8 cellular contexts compared by ENCODE assay signal in genomic region chr9:99221266-99221622, GRCh38. TPM values are rescaled to one million over a fixed set of nuclear protein-coding genes. Genes with fewer than 3 reads are reported as not detected.
DNase-seq lines count a peak whose midpoint lies in the region; ATAC-seq and TF ChIP-seq lines count a peak whose summit lies in the region.

No MANE protein-coding gene starts in this region.

- CTCF ChIA-PET in AG04449 (lab: Yijun Ruan, JAX): interaction anchor here (1.3 to 7.6 kb wide), 4 partner anchors 11 to 223 kb away, joined by 3 to 37 read pairs (median 12); no protein-coding TSS in a partner anchor

- H3K36me3 ChIP-seq in adrenal gland (replicated peaks in 1 of 2) (peaks cover 0 to 13% of the 10 kb centered on the region in 2 donors), right lobe of liver (peaks cover 0 to 4% (median 0%) of the 10 kb centered on the region in 4 donors), urinary bladder (ENCODE audit: insufficient read depth) (no peaks in the 10 kb centered on the region)

- TF ChIP-seq POLR2A in adrenal gland (IDR thresholded peaks at IDR 0.05) (no peak), right lobe of liver (IDR thresholded peaks at IDR 0.05) (no peak)

- ATAC-seq in HG02840 (IDR thresholded peaks at IDR 0.05; ENCODE audit: low FRiP score, unreplicated experiment) (peak; percentile 29), right lobe of liver (peak in 2 of 4 donors; percentile 3 to 18), HG02938 (IDR thresholded peaks at IDR 0.05; ENCODE audit: unreplicated experiment) (no peak)

- H3K27me3 ChIP-seq in adrenal gland (no peaks in the 10 kb centered on the region), right lobe of liver (no peaks in the 10 kb centered on the region)

- TF ChIP-seq CTCF in AG04449 (IDR thresholded peaks at IDR 0.05; ENCODE audit: insufficient read depth, low read length, missing control alignments) (no peak), adrenal gland (IDR thresholded peaks at IDR 0.05) (no peak), right lobe of liver (IDR thresholded peaks at IDR 0.05) (no peak)

- peak overlapping the region; percentile 93 to 98 (median 95) for H3K27ac ChIP-seq in adrenal gland
- peak overlapping the region; percentile 99 for H3K27ac ChIP-seq in right lobe of liver
- H3K27ac ChIP-seq in urinary bladder (ENCODE audit: low read depth): peak overlapping the region; percentile 91

- no peak for DNase-seq in AG04449 (ENCODE audit: low read depth, low spot score)
- DNase-seq in adrenal gland: no peak
- peak in 1 of 3 donors; percentile 57 for DNase-seq in right lobe of liver
- no peak for DNase-seq in medulla oblongata (ENCODE audit: extremely low spot score)
- no peak for DNase-seq in NCI-H2029 (lab: John Stamatoyannopoulos, UW)

- H3K9me3 ChIP-seq in adrenal gland (replicated peaks in 1 of 3) (no peaks in the 10 kb centered on the region), right lobe of liver (no peaks in the 10 kb centered on the region)

- POLR2A ChIA-PET in AG04449 (lab: Yijun Ruan, JAX): interaction anchor here (0.5 to 1.8 kb wide), 5 partner anchors 10 to 601 kb away, joined by 3 to 8 read pairs (median 3); no protein-coding TSS in a partner anchor

- WGBS in adrenal gland, 4 donors: 0 to 1% (median 0%) methylated on average over 7 to 26 of the region's 26 CpGs; no CpG with 5 or more reads in 1 of the 4 donors
- 0% methylated on average over 17 of the region's 26 CpGs for WGBS in right lobe of liver (ENCODE audit: insufficient coverage, low coverage, low lambda C conversion rate, missing lambda C conversion rate)
- under 1% methylated on average over 26 of the region's 26 CpGs for WGBS in urinary bladder

- peak overlapping the region; percentile 92 for H3K4me3 ChIP-seq in AG04449 (ENCODE audit: low read depth, low read length)
- H3K4me3 ChIP-seq in adrenal gland: peak overlapping the region; percentile 69 to 98 (median 90)
- peak overlapping the region; percentile 81 to 98 (median 94) for H3K4me3 ChIP-seq in right lobe of liver
- peak overlapping the region; percentile 94 for H3K4me3 ChIP-seq in urinary bladder (ENCODE audit: low read depth, low read length)

- intact Hi-C loops in adrenal gland (cut with DNase I): no loop called here
- intact Hi-C loops in right lobe of liver (cut with DNase I): no loop called here

- H3K4me1 ChIP-seq in adrenal gland (replicated peaks in 1 of 2) (peaks cover 18 to 64% of the 10 kb centered on the region in 2 donors), right lobe of liver (peaks cover 0 to 36% (median 20%) of the 10 kb centered on the region in 4 donors), urinary bladder (ENCODE audit: insufficient read depth) (no peaks in the 10 kb centered on the region)

RNA-seq across cellular contexts. Expression of gene ALG2, which starts 0.5 kb away (rescaled TPM):
- total RNA-seq in adrenal gland (10 to 100 TPM; 44.9 to 95.8 (median 60.8) TPM), right lobe of liver (10 to 100 TPM; 26.2 to 32.6 (median 27.7) TPM), urinary bladder (36.5 TPM)
- polyA plus RNA-seq in adrenal gland (100 to 1,000 TPM in 1 of 3 donors, 10 to 100 TPM in 2; 19.2 to 144 (median 28.2) TPM), urinary bladder (27.3 TPM)

RNA-seq across cellular contexts. Expression of gene SEC61B, which starts 0.8 kb away (rescaled TPM):
- 100 to 1,000 TPM in 6 of 8 donors, 10 to 100 TPM in 2; 33.2 to 296 (median 137) TPM for total RNA-seq in adrenal gland
- 100 to 1,000 TPM; 206 to 371 (median 254) TPM for polyA plus RNA-seq in adrenal gland
- 100 to 1,000 TPM in 5 of 6 experiments, 10 to 100 TPM in 1; 85.1 to 158 (median 131) TPM for total RNA-seq in right lobe of liver
- total RNA-seq in urinary bladder: 65.0 TPM
- 176 TPM for polyA plus RNA-seq in urinary bladder
